14 cellular contexts compared by ENCODE assay signal in the genomic region with DNA sequence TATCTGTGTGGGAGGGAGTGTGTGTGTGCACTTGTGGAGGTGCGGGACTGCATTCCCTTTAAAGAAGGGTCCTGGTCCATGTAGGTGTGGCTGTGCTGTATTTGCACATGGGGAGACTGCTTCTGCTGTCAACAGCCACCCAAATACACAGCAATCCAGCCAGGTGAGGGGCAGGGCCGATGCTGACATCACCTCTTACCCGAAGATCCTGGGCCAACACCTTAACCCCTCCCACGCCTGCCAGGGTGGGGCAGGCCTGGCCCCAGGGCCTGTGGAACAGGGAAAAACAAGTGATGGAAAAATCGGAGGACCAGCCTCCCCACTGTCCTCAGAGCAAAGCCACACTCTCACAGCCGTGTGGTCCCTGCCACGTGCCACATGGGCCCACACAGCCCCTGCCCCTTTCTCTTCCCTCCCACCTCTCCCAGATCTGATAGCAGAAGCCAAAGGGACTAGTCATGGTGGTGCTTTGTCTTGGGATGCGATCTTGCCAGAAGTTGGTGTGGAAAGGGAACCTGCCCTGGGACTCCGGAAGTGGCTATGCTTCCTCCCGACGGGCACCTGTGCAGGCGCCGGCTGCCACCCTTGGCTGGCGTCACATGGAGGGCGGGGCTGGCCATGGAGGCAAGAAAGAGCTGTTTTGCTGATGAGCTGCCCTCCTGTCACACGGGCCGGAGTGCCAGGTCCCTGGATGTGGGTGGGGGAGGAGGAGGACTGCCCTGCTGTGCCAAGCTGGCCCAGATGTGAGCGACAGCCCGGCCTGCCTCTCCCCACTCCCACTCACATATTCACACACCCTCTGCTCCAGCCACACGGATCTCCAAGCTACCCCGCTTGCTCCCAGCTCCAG. TPM values are rescaled to one million over a fixed set of nuclear protein-coding genes. Genes with fewer than 3 reads are reported as not detected.
DNase-seq lines count a peak whose midpoint lies in the region; ATAC-seq lines count a peak whose summit lies in the region.
"Had no signal": no experiment of that assay in that cellular context is flagged by ENCODE, and none has a peak within 500 bp of the region (broad histone marks: within the 10 kb centered on the region; RNA-seq: fewer than 3 reads in every experiment).

No MANE protein-coding gene starts in this region.

- no peak overlapping the region for H3K4me3 ChIP-seq in esophagus (ENCODE audit: low read depth in 1 of 2, low read length in 2 of 2)
- H3K4me3 ChIP-seq: GM23248 had no signal

- H3K4me1 ChIP-seq in esophagus (ENCODE audit: control insufficient read depth in 2 of 2, insufficient read depth in 2 of 2, low read length in 1 of 2), result peaks cover 2 to 7% of the 10 kb centered on the region in 2 donors

- 33 to 50% methylated on average over 17 to 21 of the region's 21 CpGs for WGBS in esophagus, 2 donors

- H3K27me3 ChIP-seq in esophagus (ENCODE audit: control insufficient read depth in 1 of 2, insufficient read depth in 2 of 2, low read length in 2 of 2), result no peaks in the 10 kb centered on the region

- peaks cover 3% of the 10 kb centered on the region for H3K4me1 Mint-ChIP-seq in activated CD4-positive, alpha-beta T cell treated with anti-CD3 and anti-CD28 coated beads, Interleukin-2, amount 10 ng/mL, durations not matched to agents 24 days and 14 days
- no peaks in the 10 kb centered on the region for H3K4me1 Mint-ChIP-seq in stimulated activated memory B cell treated with anti-CD40 and anti-IgM and Interleukin-4, amounts not matched to agents 10 μg/mL and 1 μg/mL and 100 μg/mL, for 72 hours
- no peaks in the 10 kb centered on the region for H3K4me1 Mint-ChIP-seq in T-helper 2 cell treated with Interferon-gamma antibody and Interleukin-4, amounts not matched to agents 5 μg/mL and 100 μg/mL, for 36 hours (ENCODE audit: low read depth)

- H3K36me3 Mint-ChIP-seq in activated CD4-positive, alpha-beta T cell treated with anti-CD3 and anti-CD28 coated beads, Interleukin-2, amount 10 ng/mL, durations not matched to agents 24 days and 14 days (ENCODE audit: low read depth), result no peaks in the 10 kb centered on the region
- H3K36me3 Mint-ChIP-seq in stimulated activated memory B cell treated with anti-CD40 and anti-IgM and Interleukin-4, amounts not matched to agents 10 μg/mL and 1 μg/mL and 100 μg/mL, for 72 hours, result no peaks in the 10 kb centered on the region
- no peaks in the 10 kb centered on the region for H3K36me3 Mint-ChIP-seq in T-helper 2 cell treated with Interferon-gamma antibody and Interleukin-4, amounts not matched to agents 5 μg/mL and 100 μg/mL, for 36 hours (ENCODE audit: low read depth)
- H3K36me3 Mint-ChIP-seq: activated naive CD8-positive, alpha-beta T cell treated with anti-CD3 and anti-CD28 coated beads, Interleukin-2, amount 10 ng/mL, durations not matched to agents 7 days and 5 days; naive thymus-derived CD4-positive, alpha-beta T cell had no signal

- H3K27ac ChIP-seq in esophagus (ENCODE audit: low read depth in 2 of 2, low read length in 1 of 2), result peak overlapping the region; percentile 90 to 94
- H3K27ac ChIP-seq: GM23248 had no signal

- peak; percentile 12 for DNase-seq in activated CD4-positive, alpha-beta T cell treated with anti-CD3 and anti-CD28 coated beads for 48 hours
- no peak for DNase-seq in activated CD4-positive, alpha-beta T cell treated with anti-CD3 and anti-CD28 coated beads, Interleukin-2, amount 10 ng/mL, durations not matched to agents 24 days and 14 days
- DNase-seq in NCI-H510A treated with DMSO at 0.1 percent for 48 hours (lab: John Stamatoyannopoulos, UW) (peak; percentile 98), iPS-NIHi11 (ENCODE audit: low spot score) (no peak)
- DNase-seq in T-helper 2 cell treated with Interferon-gamma antibody and Interleukin-4, amounts not matched to agents 5 μg/mL and 100 μg/mL, for 36 hours (ENCODE audit: low spot score), result no peak
- DNase-seq: activated CD4-positive, alpha-beta T cell treated with anti-CD3 and anti-CD28 coated beads, Interleukin-2, amount 50 U/mL, for 1 hour; activated naive CD8-positive, alpha-beta T cell treated with anti-CD3 and anti-CD28 coated beads, Interleukin-2, amount 10 ng/mL, durations not matched to agents 7 days and 5 days; GM23248; hypothalamus; naive thymus-derived CD4-positive, alpha-beta T cell; NCI-H1048 had no signal

- no peak overlapping the region for H3K27ac Mint-ChIP-seq in activated CD4-positive, alpha-beta T cell treated with anti-CD3 and anti-CD28 coated beads, Interleukin-2, amount 10 ng/mL, durations not matched to agents 24 days and 14 days
- H3K27ac Mint-ChIP-seq in stimulated activated memory B cell treated with anti-CD40 and anti-IgM and Interleukin-4, amounts not matched to agents 10 μg/mL and 1 μg/mL and 100 μg/mL, for 72 hours, result no peak overlapping the region
- H3K27ac Mint-ChIP-seq in T-helper 2 cell treated with Interferon-gamma antibody and Interleukin-4, amounts not matched to agents 5 μg/mL and 100 μg/mL, for 36 hours, result no peak overlapping the region
- H3K27ac Mint-ChIP-seq: activated naive CD8-positive, alpha-beta T cell treated with anti-CD3 and anti-CD28 coated beads, Interleukin-2, amount 10 ng/mL, durations not matched to agents 7 days and 5 days; naive thymus-derived CD4-positive, alpha-beta T cell had no signal

- no peaks in the 10 kb centered on the region for H3K9me3 ChIP-seq in esophagus (ENCODE audit: control insufficient read depth in 2 of 2, insufficient read depth in 1 of 2, low read depth in 1 of 2, low read length in 1 of 2)

- peak; percentile 11 for ATAC-seq in stimulated activated memory B cell treated with anti-CD40 and anti-IgM and Interleukin-4, amounts not matched to agents 10 μg/mL and 1 μg/mL and 100 μg/mL, for 72 hours
- ATAC-seq in activated CD4-positive, CD25-positive, alpha-beta regulatory T cell treated with anti-CD3 and anti-CD28 coated beads, Interleukin-2, amount 50 U/mL, for 24 hours, result no peak
- ATAC-seq: naive thymus-derived CD4-positive, alpha-beta T cell had no signal

- no peaks in the 10 kb centered on the region for H3K36me3 ChIP-seq in esophagus (ENCODE audit: control insufficient read depth in 2 of 2, insufficient read depth in 2 of 2, low read length in 1 of 2)

- H3K9me3 Mint-ChIP-seq in activated CD4-positive, alpha-beta T cell treated with anti-CD3 and anti-CD28 coated beads, Interleukin-2, amount 10 ng/mL, durations not matched to agents 24 days and 14 days, result no peaks in the 10 kb centered on the region
- peaks cover 3% of the 10 kb centered on the region for H3K9me3 Mint-ChIP-seq in stimulated activated memory B cell treated with anti-CD40 and anti-IgM and Interleukin-4, amounts not matched to agents 10 μg/mL and 1 μg/mL and 100 μg/mL, for 72 hours
- H3K9me3 Mint-ChIP-seq in T-helper 2 cell treated with Interferon-gamma antibody and Interleukin-4, amounts not matched to agents 5 μg/mL and 100 μg/mL, for 36 hours, result no peaks in the 10 kb centered on the region
- H3K9me3 Mint-ChIP-seq: activated naive CD8-positive, alpha-beta T cell treated with anti-CD3 and anti-CD28 coated beads, Interleukin-2, amount 10 ng/mL, durations not matched to agents 7 days and 5 days had no signal

- intact Hi-C loops in activated CD4-positive, alpha-beta T cell treated with anti-CD3 and anti-CD28 coated beads, Interleukin-2, amount 10 ng/mL, durations not matched to agents 24 days and 14 days (cut with micrococcal nuclease), result no loop called here

- H3K4me3 Mint-ChIP-seq in activated CD4-positive, alpha-beta T cell treated with anti-CD3 and anti-CD28 coated beads, Interleukin-2, amount 10 ng/mL, durations not matched to agents 24 days and 14 days, result no peak overlapping the region
- no peak overlapping the region for H3K4me3 Mint-ChIP-seq in stimulated activated memory B cell treated with anti-CD40 and anti-IgM and Interleukin-4, amounts not matched to agents 10 μg/mL and 1 μg/mL and 100 μg/mL, for 72 hours
- H3K4me3 Mint-ChIP-seq in T-helper 2 cell treated with Interferon-gamma antibody and Interleukin-4, amounts not matched to agents 5 μg/mL and 100 μg/mL, for 36 hours, result no peak overlapping the region
- H3K4me3 Mint-ChIP-seq: activated naive CD8-positive, alpha-beta T cell treated with anti-CD3 and anti-CD28 coated beads, Interleukin-2, amount 10 ng/mL, durations not matched to agents 7 days and 5 days had no signal

- H3K27me3 Mint-ChIP-seq in activated CD4-positive, alpha-beta T cell treated with anti-CD3 and anti-CD28 coated beads, Interleukin-2, amount 10 ng/mL, durations not matched to agents 24 days and 14 days, result peaks cover 63% of the 10 kb centered on the region
- peaks cover 65% of the 10 kb centered on the region for H3K27me3 Mint-ChIP-seq in stimulated activated memory B cell treated with anti-CD40 and anti-IgM and Interleukin-4, amounts not matched to agents 10 μg/mL and 1 μg/mL and 100 μg/mL, for 72 hours
- H3K27me3 Mint-ChIP-seq in T-helper 2 cell treated with Interferon-gamma antibody and Interleukin-4, amounts not matched to agents 5 μg/mL and 100 μg/mL, for 36 hours (ENCODE audit: low read depth), result peaks cover 62% of the 10 kb centered on the region

RNA-seq across cellular contexts. Expression of a gene that starts 7.8 kb away (rescaled TPM):
- 6.9 and 7.5 TPM in 2 replicates for total RNA-seq in activated CD4-positive, alpha-beta T cell treated with anti-CD3 and anti-CD28 coated beads, Interleukin-2, amount 10 ng/mL, durations not matched to agents 24 days and 14 days
- polyA plus RNA-seq in esophagus, result 10 to 100 TPM; 10.8 to 18.1 TPM

Comparison
In these comparisons a context has a peak if more than half of its experiments do, and no peak if none do; other contexts are left out.
1. DNase-seq: peak in activated CD4-positive, alpha-beta T cell treated with anti-CD3 and anti-CD28 coated beads for 48 hours (single experiment) and NCI-H510A treated with DMSO at 0.1 percent for 48 hours (single experiment); none in activated CD4-positive, alpha-beta T cell treated with anti-CD3 and anti-CD28 coated beads, Interleukin-2, amount 10 ng/mL, durations not matched to agents 24 days and 14 days (single experiment), iPS-NIHi11 (single experiment) and T-helper 2 cell treated with Interferon-gamma antibody and Interleukin-4, amounts not matched to agents 5 μg/mL and 100 μg/mL, for 36 hours (single experiment).